In genomic region chr13:32426191-32426980, GRCh38 we compare ENCODE assay signal across 8 cellular contexts. TPM values are rescaled to one million over a fixed set of nuclear protein-coding genes. Genes with fewer than 3 reads are reported as not detected.
DNase-seq lines count a peak whose midpoint lies in the region; ATAC-seq and TF ChIP-seq lines count a peak whose summit lies in the region.

No MANE protein-coding gene starts in this region.

- no peak for TF ChIP-seq POLR2A in sigmoid colon (IDR thresholded peaks at IDR 0.05)

- TF ChIP-seq CTCF in GM13976 (IDR thresholded peaks at IDR 0.05; ENCODE audit: borderline replicate concordance, control extremely low read depth, extremely low read depth, insufficient read depth, missing control alignments) (no peak), sigmoid colon (IDR thresholded peaks at IDR 0.05) (no peak)

- no peaks in the 10 kb centered on the region for H3K36me3 ChIP-seq in sigmoid colon

- peaks cover 0 to 41% (median 29%) of the 10 kb centered on the region in 4 donors for H3K4me1 ChIP-seq in sigmoid colon

- no peaks in the 10 kb centered on the region for H3K9me3 ChIP-seq in sigmoid colon

- H3K27ac ChIP-seq in sigmoid colon = peak overlapping the region; percentile 84 to 89 (median 88)

- H3K27me3 ChIP-seq in sigmoid colon = no peaks in the 10 kb centered on the region

- intact Hi-C loops in left ventricle myocardium superior (cut with micrococcal nuclease) = loop anchor here (10.0 kb wide), 1 partner anchor 108 kb away; the partner anchor contains the start of gene N4BP2L2
- intact Hi-C loops in sigmoid colon (cut with DNase I) = loop anchor here (2.0 to 5.0 kb wide), 3 partner anchors 109 to 394 kb away; partner anchors contain the start of genes BRCA2, FRY, N4BP2L2 and ZAR1L

- peak; percentile 78 for DNase-seq in GM13976 (ENCODE audit: low spot score)
- DNase-seq in NOMO-1 treated with dmso at 0.1 percent for 144 hours (lab: John Stamatoyannopoulos, UW; ENCODE audit: unreplicated experiment) = peak; percentile 82
- DNase-seq in activated naive CD4-positive, alpha-beta T cell treated with Interleukin-2 at 50 U/mL for 16 hours = peak; percentile 41
- no peak for DNase-seq in left ventricle myocardium superior
- no peak for DNase-seq in sigmoid colon
- DNase-seq in NCI-H1930 (lab: John Stamatoyannopoulos, UW) = no peak
- no peak for DNase-seq in SHP77 treated with DMSO at 0.1 percent for 48 hours (lab: John Stamatoyannopoulos, UW)

- ATAC-seq in HG02588 (IDR thresholded peaks at IDR 0.05; ENCODE audit: unreplicated experiment) = peak; percentile 26
- ATAC-seq in left ventricle myocardium superior = peak; percentile 28

- no peak for TF ChIP-seq EP300 in sigmoid colon (IDR thresholded peaks at IDR 0.05)

- in situ Hi-C loops in GM13976 (cut with MboI; ENCODE audit: low sequenced_read_pairs, unreplicated experiment) = no loop called here

- 28 to 35% methylated on average over 19 of the region's 19 CpGs for WGBS in sigmoid colon, 2 donors

- peak overlapping the region; percentile 80 to 94 (median 90) for H3K4me3 ChIP-seq in sigmoid colon

RNA-seq across cellular contexts. Expression of gene N4BP2L1, which starts 1.5 kb away (rescaled TPM):
- total RNA-seq in left ventricle myocardium superior (3.9 TPM), sigmoid colon (10 to 100 TPM; 17.7 to 34.9 (median 20.9) TPM)
- 10 to 100 TPM in 1 of 3 donors, 1 to 10 TPM in 2; 7.8 to 13.2 (median 8.8) TPM for polyA plus RNA-seq in sigmoid colon

Comparison
In these comparisons a context has a peak if more than half of its experiments do, and no peak if none do; other contexts are left out.
1. DNase-seq: peak in GM13976 (single experiment), NOMO-1 treated with dmso at 0.1 percent for 144 hours (single experiment) and activated naive CD4-positive, alpha-beta T cell treated with Interleukin-2 at 50 U/mL for 16 hours (single experiment); none in left ventricle myocardium superior (single experiment), sigmoid colon (single experiment), NCI-H1930 (0 of 2) and SHP77 treated with DMSO at 0.1 percent for 48 hours (single experiment).